Comparison of ENCODE assay signal across 16 cellular contexts in genomic region chr14:75961662-75962061, GRCh38.
"Had no signal": no experiment of that assay in that cellular context is flagged by ENCODE, and none has a peak within 500 bp of the region (broad histone marks: within the 10 kb centered on the region; RNA-seq: fewer than 3 reads in every experiment).

No MANE protein-coding gene starts in this region.

- ATAC-seq: activated naive CD8-positive, alpha-beta T cell treated with anti-CD3 and anti-CD28 coated beads, Interleukin-2, amount 50 U/mL, for 24 hours; left ventricle myocardium superior had no signal

- H3K9me3 ChIP-seq: colonic mucosa, right atrium auricular region, thyroid gland had no signal

- H3K27ac ChIP-seq: brain microvascular endothelial cell, colonic mucosa, right atrium auricular region, thyroid gland had no signal

- DNase-seq: activated CD4-positive, alpha-beta memory T cell treated with anti-CD3 and anti-CD28 coated beads, Interleukin-2, amount 10 ng/mL, durations not matched to agents 7 days and 5 days; activated CD4-positive, alpha-beta T cell treated with anti-CD3 and anti-CD28 coated beads for 48 hours; activated CD8-positive, alpha-beta memory T cell treated with anti-CD3 and anti-CD28 coated beads, Interleukin-2, amount 50 U/mL, for 4 hours; activated effector memory CD4-positive, alpha-beta T cell treated with Interleukin-2 at 50 U/mL for 16 hours; activated naive CD4-positive, alpha-beta T cell treated with anti-CD3 and anti-CD28 coated beads, Interleukin-2, amount 10 ng/mL, durations not matched to agents 7 days and 5 days; activated naive CD8-positive, alpha-beta T cell treated with anti-CD3 and anti-CD28 coated beads, Interleukin-2, amount 50 U/mL, for 24 hours; activated T-cell treated with anti-CD3 and anti-CD28 coated beads, Interleukin-2, amount 50 U/mL, for 48 hours; anterior cingulate cortex; brain microvascular endothelial cell; colonic mucosa; left ventricle myocardium superior; stimulated activated CD4-positive, alpha-beta T cell treated with anti-CD3 and anti-CD28 coated beads, Interleukin-2, amount 100 ng/mL, for 24 hours; stimulated activated naive CD4-positive, alpha-beta T cell treated with Interleukin-2 at 50 U/mL for 16 hours; thyroid gland had no signal

- H3K4me1 ChIP-seq: colonic mucosa, right atrium auricular region, thyroid gland had no signal

- H3K4me3 ChIP-seq: colonic mucosa, right atrium auricular region, thyroid gland had no signal

- FAIRE-seq: frontal cortex had no signal

- H3K27me3 ChIP-seq: brain microvascular endothelial cell, colonic mucosa, right atrium auricular region, thyroid gland had no signal

- H3K36me3 ChIP-seq: brain microvascular endothelial cell, colonic mucosa had no signal
